30 cellular contexts compared by ENCODE assay signal in the genomic region with DNA sequence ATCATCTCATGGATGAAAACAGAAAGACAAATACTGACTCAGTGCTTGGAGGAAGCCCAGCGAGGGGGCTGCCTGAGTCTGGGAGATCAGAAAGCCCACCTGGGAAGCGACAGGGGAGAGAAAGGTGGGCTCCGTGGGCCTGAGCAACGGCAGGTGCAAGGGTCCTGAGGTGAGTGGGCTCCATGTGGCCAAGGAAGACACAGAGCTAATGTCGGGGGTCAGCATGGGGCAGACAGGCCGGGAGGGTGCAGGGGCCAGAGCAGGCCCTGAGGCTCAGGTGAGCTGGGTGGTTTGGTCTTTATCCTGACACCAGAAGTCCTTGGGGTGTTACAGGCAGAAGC. TPM values are rescaled to one million over a fixed set of nuclear protein-coding genes. Genes with fewer than 3 reads are reported as not detected.
"Had no signal": no experiment of that assay in that cellular context is flagged by ENCODE, and none has a peak within 500 bp of the region (broad histone marks: within the 10 kb centered on the region; RNA-seq: fewer than 3 reads in every experiment).

No MANE protein-coding gene starts in this region.

- H3K36me3 ChIP-seq: ascending aorta, breast epithelium, cardiac muscle cell, esophagus squamous epithelium, gastroesophageal sphincter, heart right ventricle had no signal

- H3K27me3 ChIP-seq: ascending aorta, breast epithelium, cardiac muscle cell, dorsolateral prefrontal cortex, esophagus squamous epithelium, gastroesophageal sphincter, heart right ventricle had no signal

- DNase-seq: activated CD4-positive, alpha-beta T cell treated with anti-CD3 and anti-CD28 coated beads for 1 hour; activated CD4-positive, alpha-beta T cell treated with anti-CD3 and anti-CD28 coated beads for 48 hours; activated CD4-positive, alpha-beta T cell treated with anti-CD3 and anti-CD28 coated beads, Interleukin-2, amount 50 U/mL, for 1 hour; activated CD4-positive, alpha-beta T cell treated with anti-CD3 and anti-CD28 coated beads, Interleukin-2, amount 50 U/mL, for 48 hours; activated CD8-positive, alpha-beta T cell treated with anti-CD3 and anti-CD28 coated beads for 36 hours; activated effector memory CD4-positive, alpha-beta T cell treated with Interleukin-2 at 50 U/mL for 16 hours; activated gamma-delta T cell treated with Interleukin-2 at 50 U/mL for 16 hours; activated naive CD4-positive, alpha-beta T cell treated with Interleukin-2 at 50 U/mL for 16 hours; activated naive CD8-positive, alpha-beta T cell treated with anti-CD3 and anti-CD28 coated beads for 36 hours; activated naive CD8-positive, alpha-beta T cell treated with anti-CD3 and anti-CD28 coated beads, Interleukin-2, amount 50 U/mL, for 24 hours; activated T-cell treated with anti-CD3 and anti-CD28 coated beads, Interleukin-2, amount 50 U/mL, for 4 hours; central memory CD4-positive, alpha-beta T cell; cerebellar nuclear complex; dorsolateral prefrontal cortex; effector memory CD4-positive, alpha-beta T cell; esophagus squamous epithelium; foreskin melanocyte; heart right ventricle; T-helper 1 cell; T-helper 2 cell had no signal

- H3K9me3 Mint-ChIP-seq: activated CD8-positive, alpha-beta T cell treated with anti-CD3 and anti-CD28 coated beads for 36 hours; activated naive CD4-positive, alpha-beta T cell treated with anti-CD3 and anti-CD28 coated beads, Interleukin-2, amount 50 U/mL, for 24 hours; activated naive CD8-positive, alpha-beta T cell treated with anti-CD3 and anti-CD28 coated beads for 36 hours; activated naive CD8-positive, alpha-beta T cell treated with anti-CD3 and anti-CD28 coated beads, Interleukin-2, amount 50 U/mL, for 24 hours; activated T-cell treated with anti-CD3 and anti-CD28 coated beads, Interleukin-2, amount 50 U/mL, for 4 hours; activated T-helper 17 cell treated with anti-CD3 and anti-CD28 coated beads, Interleukin-2, amount 50 U/mL, for 72 hours had no signal

- H3K9me3 ChIP-seq: ascending aorta had no signal

- H3K36me3 Mint-ChIP-seq: activated naive CD4-positive, alpha-beta T cell treated with anti-CD3 and anti-CD28 coated beads, Interleukin-2, amount 50 U/mL, for 24 hours; activated naive CD8-positive, alpha-beta T cell treated with anti-CD3 and anti-CD28 coated beads for 36 hours; brain had no signal

- H3K27ac ChIP-seq: ascending aorta, breast epithelium, cardiac muscle cell, coronary artery, dorsolateral prefrontal cortex, epithelial cell of prostate, esophagus squamous epithelium, gastroesophageal sphincter, heart right ventricle had no signal

- H3K4me1 ChIP-seq: ascending aorta, breast epithelium, esophagus squamous epithelium, gastroesophageal sphincter, heart right ventricle had no signal

- H3K27me3 Mint-ChIP-seq: activated CD8-positive, alpha-beta T cell treated with anti-CD3 and anti-CD28 coated beads for 36 hours; activated naive CD4-positive, alpha-beta T cell treated with anti-CD3 and anti-CD28 coated beads, Interleukin-2, amount 50 U/mL, for 24 hours; activated naive CD8-positive, alpha-beta T cell treated with anti-CD3 and anti-CD28 coated beads for 36 hours had no signal

- H3K4me3 Mint-ChIP-seq: activated CD8-positive, alpha-beta T cell treated with anti-CD3 and anti-CD28 coated beads for 36 hours; activated naive CD4-positive, alpha-beta T cell treated with anti-CD3 and anti-CD28 coated beads, Interleukin-2, amount 50 U/mL, for 24 hours; activated naive CD8-positive, alpha-beta T cell treated with anti-CD3 and anti-CD28 coated beads for 36 hours; activated naive CD8-positive, alpha-beta T cell treated with anti-CD3 and anti-CD28 coated beads, Interleukin-2, amount 50 U/mL, for 24 hours; activated T-cell treated with anti-CD3 and anti-CD28 coated beads, Interleukin-2, amount 50 U/mL, for 4 hours; activated T-helper 17 cell treated with anti-CD3 and anti-CD28 coated beads, Interleukin-2, amount 50 U/mL, for 72 hours; brain; dendritic cell treated with granulocyte-macrophage colony-stimulating factor and Interleukin-4, amounts not matched to agents 40 ng/mL and 50 ng/mL, for 4 days had no signal

- H3K4me1 Mint-ChIP-seq: activated naive CD4-positive, alpha-beta T cell treated with anti-CD3 and anti-CD28 coated beads, Interleukin-2, amount 50 U/mL, for 24 hours; activated naive CD8-positive, alpha-beta T cell treated with anti-CD3 and anti-CD28 coated beads for 36 hours; activated naive CD8-positive, alpha-beta T cell treated with anti-CD3 and anti-CD28 coated beads, Interleukin-2, amount 50 U/mL, for 24 hours had no signal

- H3K27ac Mint-ChIP-seq: activated CD8-positive, alpha-beta T cell treated with anti-CD3 and anti-CD28 coated beads for 36 hours; activated naive CD4-positive, alpha-beta T cell treated with anti-CD3 and anti-CD28 coated beads, Interleukin-2, amount 50 U/mL, for 24 hours; activated naive CD8-positive, alpha-beta T cell treated with anti-CD3 and anti-CD28 coated beads for 36 hours; activated naive CD8-positive, alpha-beta T cell treated with anti-CD3 and anti-CD28 coated beads, Interleukin-2, amount 50 U/mL, for 24 hours; activated T-helper 17 cell treated with anti-CD3 and anti-CD28 coated beads, Interleukin-2, amount 50 U/mL, for 72 hours; dendritic cell treated with granulocyte-macrophage colony-stimulating factor and Interleukin-4, amounts not matched to agents 40 ng/mL and 50 ng/mL, for 4 days had no signal

- H3K4me3 ChIP-seq: ascending aorta, breast epithelium, cardiac muscle cell, coronary artery, dorsolateral prefrontal cortex, esophagus squamous epithelium, gastroesophageal sphincter, heart right ventricle had no signal

RNA-seq across cellular contexts. Expression of a gene that starts 18.8 kb away (rescaled TPM):
- total RNA-seq: activated CD8-positive, alpha-beta T cell treated with anti-CD3 and anti-CD28 coated beads for 36 hours; activated naive CD8-positive, alpha-beta T cell treated with anti-CD3 and anti-CD28 coated beads for 36 hours; activated T-cell treated with anti-CD3 and anti-CD28 coated beads, Interleukin-2, amount 50 U/mL, for 4 hours; activated T-helper 17 cell treated with anti-CD3 and anti-CD28 coated beads, Interleukin-2, amount 50 U/mL, for 72 hours had no signal
